Comparison of ENCODE assay signal across 13 cellular contexts in the genomic region with DNA sequence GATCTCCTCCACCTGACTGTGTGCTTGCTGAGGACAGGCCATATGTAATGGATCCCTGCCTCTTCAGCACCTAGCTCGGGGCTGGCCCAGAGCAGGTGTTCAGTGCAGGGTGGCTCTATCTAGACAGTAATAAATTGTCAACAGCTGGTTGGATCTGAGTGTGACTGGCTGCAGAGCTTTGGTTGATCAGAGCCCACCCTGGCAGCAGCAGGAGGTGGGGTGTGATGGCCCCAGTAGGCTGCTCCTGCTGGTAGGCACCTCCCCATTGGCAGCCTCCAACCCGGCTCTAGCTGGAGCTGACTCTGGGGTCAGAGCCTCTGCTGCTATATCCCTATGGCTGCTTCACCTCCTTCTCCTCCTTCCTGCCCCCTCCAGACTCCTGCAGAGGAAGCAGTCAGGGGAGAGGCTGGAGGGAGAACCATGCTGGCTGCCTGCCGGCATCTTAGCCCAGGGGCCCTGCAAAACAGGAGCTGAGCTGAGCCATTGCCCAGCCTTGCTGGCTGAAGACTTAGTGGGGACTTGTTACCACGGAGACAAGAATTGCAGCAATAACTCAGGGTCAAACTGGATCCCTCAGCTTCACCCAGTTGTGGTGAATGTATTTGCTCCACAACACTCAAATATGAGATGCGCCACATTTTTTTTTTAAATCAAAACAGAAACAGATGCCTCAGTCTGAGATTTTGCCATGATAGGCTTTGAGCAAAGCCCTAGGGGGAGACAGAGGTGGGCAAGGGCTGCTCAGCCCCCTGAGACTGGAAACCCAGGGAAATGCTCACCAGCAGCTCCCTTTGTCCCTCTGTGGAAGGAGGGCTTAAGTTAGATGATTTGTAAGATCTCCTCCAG. TPM values are rescaled to one million over a fixed set of nuclear protein-coding genes. Genes with fewer than 3 reads are reported as not detected.
DNase-seq lines count a peak whose midpoint lies in the region; ATAC-seq and TF ChIP-seq lines count a peak whose summit lies in the region.
"Had no signal": no experiment of that assay in that cellular context is flagged by ENCODE, and none has a peak within 500 bp of the region (broad histone marks: within the 10 kb centered on the region; RNA-seq: fewer than 3 reads in every experiment).

No MANE protein-coding gene starts in this region.

- H3K27ac ChIP-seq in SJCRH30: no peak overlapping the region
- H3K27ac ChIP-seq in colonic mucosa: no peak overlapping the region
- H3K27ac ChIP-seq: BLaER1 treated with 17β-estradiol and CSF1 and Interleukin-3, amounts not matched to agents 10 nM and 100 nM; neutrophil; SK-N-MC had no signal

- H3K4me1 ChIP-seq in SJCRH30 (peaks cover 27% of the 10 kb centered on the region), colonic mucosa (no peaks in the 10 kb centered on the region)

- DNase-seq in D341Med (ENCODE audit: low spot score) (peak; percentile 70), NCI-H1694 treated with DMSO at 0.1 percent for 48 hours (lab: John Stamatoyannopoulos, UW) (peak; percentile 82), SJCRH30 (peak; percentile 60 to 73), left colon (no peak), RPMI8226 (no peak), EL (no peak), colonic mucosa (no peak)
- DNase-seq: stimulated activated CD8-positive, alpha-beta memory T cell treated with anti-CD3 and anti-CD28 coated beads, Interleukin-4, amount 100 ng/mL, for 48 hours had no signal

- H3K9me3 ChIP-seq in SJCRH30 (replicated peaks) (no peaks in the 10 kb centered on the region), colonic mucosa (no peaks in the 10 kb centered on the region)
- H3K9me3 ChIP-seq: BLaER1 treated with 17β-estradiol and CSF1 and Interleukin-3, amounts not matched to agents 10 nM and 100 nM; neutrophil had no signal

- intact Hi-C loops in left colon (cut with DNase I, micrococcal nuclease) (no loop called here), colonic mucosa (cut with DNase I) (no loop called here)

- H3K27me3 ChIP-seq in SJCRH30 (no peaks in the 10 kb centered on the region), colonic mucosa (no peaks in the 10 kb centered on the region)
- H3K27me3 ChIP-seq: BLaER1 treated with 17β-estradiol and CSF1 and Interleukin-3, amounts not matched to agents 10 nM and 100 nM had no signal

- H3K4me3 ChIP-seq in SJCRH30 (no peak overlapping the region), colonic mucosa (no peak overlapping the region)
- H3K4me3 ChIP-seq: BLaER1 treated with 17β-estradiol and CSF1 and Interleukin-3, amounts not matched to agents 10 nM and 100 nM; SK-N-MC had no signal

- ATAC-seq in left colon: peak; percentile 13
- ATAC-seq in HG03159 (IDR thresholded peaks at IDR 0.05; ENCODE audit: unreplicated experiment): no peak

- no peak for TF ChIP-seq CTCF in colonic mucosa (IDR thresholded peaks at IDR 0.05)

- H3K9ac ChIP-seq in colonic mucosa (ENCODE audit: low read depth in 2 of 2, low read length in 2 of 2): no peak overlapping the region
- H3K9ac ChIP-seq: BLaER1 treated with 17β-estradiol and CSF1 and Interleukin-3, amounts not matched to agents 10 nM and 100 nM had no signal

- H3K36me3 ChIP-seq in SJCRH30: no peaks in the 10 kb centered on the region
- no peaks in the 10 kb centered on the region for H3K36me3 ChIP-seq in colonic mucosa
- H3K36me3 ChIP-seq: neutrophil had no signal

RNA-seq across cellular contexts. Expression of a gene that starts 22.2 kb away (rescaled TPM):
- total RNA-seq in SJCRH30 (2014; rRNA removed; shearing (Covaris generic)): 4.5 and 5.2 TPM in 2 replicates
- 10 to 100 TPM; 22.4 to 43.0 TPM for total RNA-seq in left colon
- 10 to 100 TPM in 1 of 2 donors, 1 to 10 TPM in 1; 5.9 to 13.2 TPM for total RNA-seq in colonic mucosa
- total RNA-seq: HT1080 had no signal

Comparison
In these comparisons a context has a peak if more than half of its experiments do, and no peak if none do; other contexts are left out.
1. DNase-seq: peak in D341Med (single experiment), NCI-H1694 treated with DMSO at 0.1 percent for 48 hours (single experiment) and SJCRH30 (2 of 2); none in left colon (0 of 2), RPMI8226 (single experiment), EL (single experiment) and colonic mucosa (single experiment).